Comparison of ENCODE assay signal across 8 cellular contexts in the genomic region with DNA sequence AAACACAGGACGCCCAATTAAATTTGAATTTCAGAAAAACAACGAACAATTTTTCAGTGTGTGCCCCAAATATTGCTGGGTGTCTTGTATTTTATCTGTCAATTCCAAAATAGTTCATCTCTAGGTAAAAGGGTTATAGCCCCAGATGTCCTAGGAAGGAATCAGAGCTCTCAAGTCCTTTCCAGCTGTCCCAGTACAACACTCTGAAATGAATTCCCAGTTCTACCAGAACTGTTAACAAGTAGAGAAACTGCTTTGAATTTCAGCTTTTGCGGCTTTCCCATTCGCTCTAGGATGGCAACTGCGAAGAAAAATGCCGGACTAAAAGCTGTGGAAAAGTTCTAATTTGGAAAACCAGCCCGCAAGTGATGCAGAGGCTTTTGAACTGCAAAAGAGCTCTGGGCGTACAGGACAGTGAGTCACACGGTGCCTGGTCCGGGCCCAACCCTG. TPM values are rescaled to one million over a fixed set of nuclear protein-coding genes. Genes with fewer than 3 reads are reported as not detected.
DNase-seq lines count a peak whose midpoint lies in the region; ATAC-seq and TF ChIP-seq lines count a peak whose summit lies in the region.

No MANE protein-coding gene starts in this region.

- peak overlapping the region; percentile 99 for H3K4me3 Mint-ChIP-seq in activated CD8-positive, alpha-beta memory T cell treated with anti-CD3 and anti-CD28 coated beads, Interleukin-2, amount 10 ng/mL, durations not matched to agents 7 days and 5 days

- no peak for DNase-seq in activated CD8-positive, alpha-beta memory T cell treated with anti-CD3 and anti-CD28 coated beads, Interleukin-2, amount 10 ng/mL, durations not matched to agents 7 days and 5 days
- no peak for DNase-seq in activated CD8-positive, alpha-beta memory T cell treated with anti-CD3 and anti-CD28 coated beads, Interleukin-2, amount 50 U/mL, for 4 hours
- DNase-seq in astrocyte of the spinal cord (ENCODE audit: low read depth, low spot score) (no peak), lower lobe of right lung (no peak), tibial nerve (ENCODE audit: low spot score in 2 of 2) (no peak), kidney glomerular epithelial cell (lab: John Stamatoyannopoulos, UW) (no peak), NK-92 (lab: John Stamatoyannopoulos, UW; ENCODE audit: unreplicated experiment) (no peak)

- peaks cover 36% of the 10 kb centered on the region for H3K4me1 Mint-ChIP-seq in activated CD8-positive, alpha-beta memory T cell treated with anti-CD3 and anti-CD28 coated beads, Interleukin-2, amount 10 ng/mL, durations not matched to agents 7 days and 5 days

- CTCF ChIA-PET in activated CD8-positive, alpha-beta memory T cell treated with anti-CD3 and anti-CD28 coated beads, Interleukin-2, amount 10 ng/mL, durations not matched to agents 7 days and 5 days (lab: Charles Lee), result no interaction called here

- H3K36me3 Mint-ChIP-seq in activated CD8-positive, alpha-beta memory T cell treated with anti-CD3 and anti-CD28 coated beads, Interleukin-2, amount 10 ng/mL, durations not matched to agents 7 days and 5 days, result peaks cover 23% of the 10 kb centered on the region

- H3K27me3 ChIP-seq in lower lobe of right lung (ENCODE audit: low read depth), result no peaks in the 10 kb centered on the region
- no peaks in the 10 kb centered on the region for H3K27me3 ChIP-seq in tibial nerve

- H3K36me3 ChIP-seq in lower lobe of right lung, result no peaks in the 10 kb centered on the region
- no peaks in the 10 kb centered on the region for H3K36me3 ChIP-seq in tibial nerve

- no peaks in the 10 kb centered on the region for H3K27me3 Mint-ChIP-seq in activated CD8-positive, alpha-beta memory T cell treated with anti-CD3 and anti-CD28 coated beads, Interleukin-2, amount 10 ng/mL, durations not matched to agents 7 days and 5 days

- in situ Hi-C loops in astrocyte of the spinal cord (cut with HindIII; ENCODE audit: low sequenced_read_pairs), result no loop called here

- H3K4me3 ChIP-seq in astrocyte of the spinal cord (ENCODE audit: low read depth, low read length) (peak overlapping the region; percentile 97), lower lobe of right lung (peak overlapping the region; percentile 89), tibial nerve (peak overlapping the region; percentile 83 to 94 (median 88))

- TF ChIP-seq POLR2A in tibial nerve (IDR thresholded peaks at IDR 0.05), result no peak

- ATAC-seq in activated CD8-positive, alpha-beta memory T cell treated with anti-CD3 and anti-CD28 coated beads, Interleukin-2, amount 10 ng/mL, durations not matched to agents 7 days and 5 days, result no peak
- ATAC-seq in lower lobe of right lung (no peak), GM21515 (IDR thresholded peaks at IDR 0.05; ENCODE audit: unreplicated experiment) (no peak)

- no peaks in the 10 kb centered on the region for H3K9me3 Mint-ChIP-seq in activated CD8-positive, alpha-beta memory T cell treated with anti-CD3 and anti-CD28 coated beads, Interleukin-2, amount 10 ng/mL, durations not matched to agents 7 days and 5 days (ENCODE audit: low read depth)

- H3K27ac ChIP-seq in lower lobe of right lung (peak overlapping the region; percentile 94), tibial nerve (peak overlapping the region; percentile 91 to 99 (median 95))

- intact Hi-C loops in lower lobe of right lung (cut with DNase I), result no loop called here

- no peaks in the 10 kb centered on the region for H3K9me3 ChIP-seq in lower lobe of right lung
- H3K9me3 ChIP-seq in tibial nerve, result no peaks in the 10 kb centered on the region

- no peak for TF ChIP-seq CTCF in astrocyte of the spinal cord (IDR thresholded peaks at IDR 0.05; ENCODE audit: low read depth, low read length)
- no peak for TF ChIP-seq CTCF in lower lobe of right lung (IDR thresholded peaks at IDR 0.05)
- no peak for TF ChIP-seq CTCF in tibial nerve (IDR thresholded peaks at IDR 0.05)

- H3K27ac Mint-ChIP-seq in activated CD8-positive, alpha-beta memory T cell treated with anti-CD3 and anti-CD28 coated beads, Interleukin-2, amount 10 ng/mL, durations not matched to agents 7 days and 5 days, result peak overlapping the region; percentile 73

- WGBS in tibial nerve, 2 donors, result 42 to 46% methylated on average over 10 of the region's 10 CpGs

- no peak for TF ChIP-seq EP300 in tibial nerve (IDR thresholded peaks at IDR 0.05)

- H3K4me1 ChIP-seq in lower lobe of right lung, result peaks cover 36% of the 10 kb centered on the region
- peaks cover 0 to 41% (median 25%) of the 10 kb centered on the region in 4 donors for H3K4me1 ChIP-seq in tibial nerve

RNA-seq across cellular contexts. Expression of gene GIGYF2, which starts 0.5 kb away (rescaled TPM):
- total RNA-seq in activated CD8-positive, alpha-beta memory T cell treated with anti-CD3 and anti-CD28 coated beads, Interleukin-2, amount 10 ng/mL, durations not matched to agents 7 days and 5 days, result 10 to 100 TPM; 57.2 to 63.8 TPM
- total RNA-seq in lower lobe of right lung (67.6 TPM), tibial nerve (100 to 1,000 TPM in 2 of 4 donors, 10 to 100 TPM in 2; 66.0 to 106 (median 86.4) TPM)
